ENCODE assay signal across 2 cellular contexts in the genomic region with DNA sequence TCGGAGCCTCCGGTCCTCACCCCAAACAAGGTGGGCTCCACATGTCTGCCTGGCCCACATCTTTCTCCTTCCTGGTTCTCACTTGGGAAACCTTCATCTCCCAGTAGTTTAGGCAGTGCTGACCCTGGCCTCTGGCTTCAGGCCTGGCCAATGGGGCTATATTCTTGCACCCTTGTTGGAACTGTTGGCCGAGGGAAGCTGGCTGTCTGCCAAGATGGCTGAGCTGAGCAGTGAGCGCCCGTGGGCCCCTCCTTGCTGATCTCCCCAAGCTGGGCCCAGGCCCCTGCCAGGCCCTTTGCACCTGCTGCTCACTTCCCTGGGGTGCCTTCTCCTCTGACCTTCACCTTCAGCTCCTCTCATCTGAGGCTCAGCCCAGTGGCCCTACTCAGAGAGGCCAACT.
TF ChIP-seq lines count a peak whose summit lies in the region.

No MANE protein-coding gene starts in this region.

TF ChIP-seq in HepG2, 621 proteins besides CTCF, POLR2A, EP300 and RAD21:
- TF ChIP-seq ZMYM3 (CRISPR knock-in tag; IDR thresholded peaks at IDR 0.05) (peak; percentile 46; the same call in 1 of the 2 replicates), ARNTL (CRISPR knock-in tag; IDR thresholded peaks at IDR 0.05) (no peak), KLF9 (CRISPR knock-in tag; IDR thresholded peaks at IDR 0.05; ENCODE audit: low read depth) (no peak), ZNF629 (CRISPR knock-in tag; conservative IDR thresholded peaks at IDR 0.05) (peak; percentile 72), HNRNPUL1 (IDR thresholded peaks at IDR 0.05; ENCODE audit: low read depth, low read length) (no peak), HNF4A (CRISPR knock-in tag; IDR thresholded peaks at IDR 0.05) (peak; percentile 18; the same call in 1 of the 2 replicates)
- TF ChIP-seq, protein P1, sequence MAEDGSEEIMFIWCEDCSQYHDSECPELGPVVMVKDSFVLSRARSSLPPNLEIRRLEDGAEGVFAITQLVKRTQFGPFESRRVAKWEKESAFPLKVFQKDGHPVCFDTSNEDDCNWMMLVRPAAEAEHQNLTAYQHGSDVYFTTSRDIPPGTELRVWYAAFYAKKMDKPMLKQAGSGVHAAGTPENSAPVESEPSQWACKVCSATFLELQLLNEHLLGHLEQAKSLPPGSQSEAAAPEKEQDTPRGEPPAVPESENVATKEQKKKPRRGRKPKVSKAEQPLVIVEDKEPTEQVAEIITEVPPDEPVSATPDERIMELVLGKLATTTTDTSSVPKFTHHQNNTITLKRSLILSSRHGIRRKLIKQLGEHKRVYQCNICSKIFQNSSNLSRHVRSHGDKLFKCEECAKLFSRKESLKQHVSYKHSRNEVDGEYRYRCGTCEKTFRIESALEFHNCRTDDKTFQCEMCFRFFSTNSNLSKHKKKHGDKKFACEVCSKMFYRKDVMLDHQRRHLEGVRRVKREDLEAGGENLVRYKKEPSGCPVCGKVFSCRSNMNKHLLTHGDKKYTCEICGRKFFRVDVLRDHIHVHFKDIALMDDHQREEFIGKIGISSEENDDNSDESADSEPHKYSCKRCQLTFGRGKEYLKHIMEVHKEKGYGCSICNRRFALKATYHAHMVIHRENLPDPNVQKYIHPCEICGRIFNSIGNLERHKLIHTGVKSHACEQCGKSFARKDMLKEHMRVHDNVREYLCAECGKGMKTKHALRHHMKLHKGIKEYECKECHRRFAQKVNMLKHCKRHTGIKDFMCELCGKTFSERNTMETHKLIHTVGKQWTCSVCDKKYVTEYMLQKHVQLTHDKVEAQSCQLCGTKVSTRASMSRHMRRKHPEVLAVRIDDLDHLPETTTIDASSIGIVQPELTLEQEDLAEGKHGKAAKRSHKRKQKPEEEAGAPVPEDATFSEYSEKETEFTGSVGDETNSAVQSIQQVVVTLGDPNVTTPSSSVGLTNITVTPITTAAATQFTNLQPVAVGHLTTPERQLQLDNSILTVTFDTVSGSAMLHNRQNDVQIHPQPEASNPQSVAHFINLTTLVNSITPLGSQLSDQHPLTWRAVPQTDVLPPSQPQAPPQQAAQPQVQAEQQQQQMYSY (CRISPR knock-in tag; IDR thresholded peaks at IDR 0.05): no peak

TF ChIP-seq in K562, 482 proteins besides CTCF, POLR2A, EP300 and RAD21:
- TF ChIP-seq NFIC (IDR thresholded peaks at IDR 0.05) (peak; percentile 84), CXXC5 (CRISPR knock-in tag; IDR thresholded peaks at IDR 0.05) (no peak), TEAD4 (IDR thresholded peaks at IDR 0.05; ENCODE audit: low read length) (no peak), TEAD4 (CRISPR knock-in tag; IDR thresholded peaks at IDR 0.05; ENCODE audit: borderline replicate concordance) (no peak)
- TF ChIP-seq, protein P2, sequence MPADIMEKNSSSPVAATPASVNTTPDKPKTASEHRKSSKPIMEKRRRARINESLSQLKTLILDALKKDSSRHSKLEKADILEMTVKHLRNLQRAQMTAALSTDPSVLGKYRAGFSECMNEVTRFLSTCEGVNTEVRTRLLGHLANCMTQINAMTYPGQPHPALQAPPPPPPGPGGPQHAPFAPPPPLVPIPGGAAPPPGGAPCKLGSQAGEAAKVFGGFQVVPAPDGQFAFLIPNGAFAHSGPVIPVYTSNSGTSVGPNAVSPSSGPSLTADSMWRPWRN (IDR thresholded peaks at IDR 0.05; ENCODE audit: low read depth): no peak
- TF ChIP-seq, protein P3, sequence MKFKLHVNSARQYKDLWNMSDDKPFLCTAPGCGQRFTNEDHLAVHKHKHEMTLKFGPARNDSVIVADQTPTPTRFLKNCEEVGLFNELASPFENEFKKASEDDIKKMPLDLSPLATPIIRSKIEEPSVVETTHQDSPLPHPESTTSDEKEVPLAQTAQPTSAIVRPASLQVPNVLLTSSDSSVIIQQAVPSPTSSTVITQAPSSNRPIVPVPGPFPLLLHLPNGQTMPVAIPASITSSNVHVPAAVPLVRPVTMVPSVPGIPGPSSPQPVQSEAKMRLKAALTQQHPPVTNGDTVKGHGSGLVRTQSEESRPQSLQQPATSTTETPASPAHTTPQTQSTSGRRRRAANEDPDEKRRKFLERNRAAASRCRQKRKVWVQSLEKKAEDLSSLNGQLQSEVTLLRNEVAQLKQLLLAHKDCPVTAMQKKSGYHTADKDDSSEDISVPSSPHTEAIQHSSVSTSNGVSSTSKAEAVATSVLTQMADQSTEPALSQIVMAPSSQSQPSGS (CRISPR knock-in tag; IDR thresholded peaks at IDR 0.05): no peak
- TF ChIP-seq, protein P4, sequence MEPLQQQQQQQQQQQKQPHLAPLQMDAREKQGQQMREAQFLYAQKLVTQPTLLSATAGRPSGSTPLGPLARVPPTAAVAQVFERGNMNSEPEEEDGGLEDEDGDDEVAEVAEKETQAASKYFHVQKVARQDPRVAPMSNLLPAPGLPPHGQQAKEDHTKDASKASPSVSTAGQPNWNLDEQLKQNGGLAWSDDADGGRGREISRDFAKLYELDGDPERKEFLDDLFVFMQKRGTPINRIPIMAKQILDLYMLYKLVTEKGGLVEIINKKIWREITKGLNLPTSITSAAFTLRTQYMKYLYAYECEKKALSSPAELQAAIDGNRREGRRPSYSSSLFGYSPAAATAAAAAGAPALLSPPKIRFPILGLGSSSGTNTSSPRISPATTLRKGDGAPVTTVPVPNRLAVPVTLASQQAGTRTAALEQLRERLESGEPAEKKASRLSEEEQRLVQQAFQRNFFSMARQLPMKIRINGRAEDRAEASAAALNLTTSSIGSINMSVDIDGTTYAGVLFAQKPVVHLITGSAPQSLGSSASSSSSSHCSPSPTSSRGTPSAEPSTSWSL (CRISPR knock-in tag; IDR thresholded peaks at IDR 0.05; ENCODE audit: borderline replicate concordance): no peak
- TF ChIP-seq, protein P5, sequence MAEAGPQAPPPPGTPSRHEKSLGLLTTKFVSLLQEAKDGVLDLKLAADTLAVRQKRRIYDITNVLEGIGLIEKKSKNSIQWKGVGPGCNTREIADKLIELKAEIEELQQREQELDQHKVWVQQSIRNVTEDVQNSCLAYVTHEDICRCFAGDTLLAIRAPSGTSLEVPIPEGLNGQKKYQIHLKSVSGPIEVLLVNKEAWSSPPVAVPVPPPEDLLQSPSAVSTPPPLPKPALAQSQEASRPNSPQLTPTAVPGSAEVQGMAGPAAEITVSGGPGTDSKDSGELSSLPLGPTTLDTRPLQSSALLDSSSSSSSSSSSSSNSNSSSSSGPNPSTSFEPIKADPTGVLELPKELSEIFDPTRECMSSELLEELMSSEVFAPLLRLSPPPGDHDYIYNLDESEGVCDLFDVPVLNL (CRISPR knock-in tag; IDR thresholded peaks at IDR 0.05; ENCODE audit: low read depth): no peak
